Comparison of ENCODE assay signal across 8 cellular contexts in genomic region chr1:23801338-23801748, GRCh38. TPM values are rescaled to one million over a fixed set of nuclear protein-coding genes. Genes with fewer than 3 reads are reported as not detected.
A peak's percentile ranks its signal among the peaks of the same experiment; 100 is the strongest.
DNase-seq lines count a peak whose midpoint lies in the region; ATAC-seq and TF ChIP-seq lines count a peak whose summit lies in the region.

No MANE protein-coding gene starts in this region.

- TF ChIP-seq CTCF in heart left ventricle (IDR thresholded peaks at IDR 0.05) (no peak), right lobe of liver (IDR thresholded peaks at IDR 0.05) (no peak), GM10266 (IDR thresholded peaks at IDR 0.05; ENCODE audit: control insufficient read depth, insufficient read depth, low read depth, missing control alignments) (no peak)

- H3K27me3 ChIP-seq in heart left ventricle (no peaks in the 10 kb centered on the region), right lobe of liver (no peaks in the 10 kb centered on the region)

- H3K9me3 ChIP-seq in heart left ventricle = no peaks in the 10 kb centered on the region
- H3K9me3 ChIP-seq in right lobe of liver = no peaks in the 10 kb centered on the region

- no peak for ATAC-seq in heart left ventricle
- no peak for ATAC-seq in Right ventricle myocardium inferior
- peak; percentile 14 to 49 (median 46) for ATAC-seq in right lobe of liver
- ATAC-seq in GM18520 (IDR thresholded peaks at IDR 0.05; ENCODE audit: unreplicated experiment) = no peak
- ATAC-seq in HG02571 (IDR thresholded peaks at IDR 0.05; ENCODE audit: unreplicated experiment) = no peak

- DNase-seq in heart left ventricle (no peak), Right ventricle myocardium inferior (ENCODE audit: missing footprints) (no peak), right lobe of liver (peak; percentile 52 to 82 (median 79)), GM10266 (ENCODE audit: extremely low spot score) (no peak)

- peak overlapping the region; percentile 84 to 97 (median 93) for H3K27ac ChIP-seq in heart left ventricle
- peak overlapping the region; percentile 96 for H3K27ac ChIP-seq in angular gyrus (ENCODE audit: low read depth, low read length)
- H3K27ac ChIP-seq in right lobe of liver = peak overlapping the region; percentile 89 to 96 (median 94)
- H3K27ac ChIP-seq in urinary bladder (ENCODE audit: low read depth) = no peak overlapping the region

- H3K36me3 ChIP-seq in heart left ventricle = peaks cover 0 to 25% (median 13%) of the 10 kb centered on the region in 9 donors
- H3K36me3 ChIP-seq in right lobe of liver = peaks cover 0 to 24% (median 2%) of the 10 kb centered on the region in 4 donors
- no peaks in the 10 kb centered on the region for H3K36me3 ChIP-seq in urinary bladder (ENCODE audit: insufficient read depth)

- no peak for TF ChIP-seq POLR2A in heart left ventricle (IDR thresholded peaks at IDR 0.05)
- no peak for TF ChIP-seq POLR2A in right lobe of liver (IDR thresholded peaks at IDR 0.05)

- H3K4me3 ChIP-seq in heart left ventricle (peak overlapping the region; percentile 64 to 97 (median 80)), right lobe of liver (peak overlapping the region; percentile 71 to 80 (median 76)), urinary bladder (ENCODE audit: low read depth, low read length) (peak overlapping the region; percentile 58)

- H3K4me1 ChIP-seq in heart left ventricle (peaks cover 3 to 23% (median 20%) of the 10 kb centered on the region in 12 donors), right lobe of liver (peaks cover 0 to 51% (median 14%) of the 10 kb centered on the region in 4 donors), urinary bladder (ENCODE audit: insufficient read depth) (no peaks in the 10 kb centered on the region)

- 26 to 29% (median 27%) methylated on average over 17 to 19 of the region's 19 CpGs for WGBS in heart left ventricle, 4 donors
- 27% methylated on average over 8 of the region's 19 CpGs for WGBS in right lobe of liver (ENCODE audit: insufficient coverage, low coverage, low lambda C conversion rate, missing lambda C conversion rate)
- WGBS in urinary bladder = 20% methylated on average over 19 of the region's 19 CpGs

- intact Hi-C loops in heart left ventricle (cut with DNase I) = loop anchor here in 3 of 10 donors (10.0 kb wide), 2 partner anchors 63 to 223 kb away; partner anchors contain the start of gene FUCA1 (in 2 of the 3)
- intact Hi-C loops in Right ventricle myocardium inferior (cut with DNase I) = loop anchor here (2.0 to 5.0 kb wide), 2 partner anchors 23 to 66 kb away; partner anchors contain the start of genes FUCA1 and HMGCL
- intact Hi-C loops in right lobe of liver (cut with DNase I) = loop anchor here in 1 of 2 donors (10.0 kb wide), 1 partner anchor 63 kb away; the partner anchor contains the start of gene FUCA1

RNA-seq across cellular contexts. Expression of gene GALE, which starts 0.8 kb away (rescaled TPM):
- total RNA-seq in heart left ventricle (10 to 100 TPM in 2 of 9 donors, 1 to 10 TPM in 7; 6.2 to 13.8 (median 8.9) TPM), Right ventricle myocardium inferior (7.8 TPM), right lobe of liver (10 to 100 TPM; 25.9 to 46.9 (median 42.0) TPM), urinary bladder (11.2 TPM)
- polyA plus RNA-seq in heart left ventricle (10 to 100 TPM; 14.8 to 20.8 TPM), urinary bladder (20.2 TPM)

RNA-seq across cellular contexts. Expression of gene LYPLA2, which starts 10.4 kb away (rescaled TPM):
- total RNA-seq in heart left ventricle (10 to 100 TPM; 23.5 to 53.6 (median 29.5) TPM), Right ventricle myocardium inferior (32.1 TPM), right lobe of liver (10 to 100 TPM; 28.1 to 69.8 (median 32.6) TPM), urinary bladder (15.8 TPM)
- polyA plus RNA-seq in heart left ventricle (10 to 100 TPM; 22.2 to 63.3 TPM), urinary bladder (40.6 TPM)

RNA-seq across cellular contexts. Expression of gene PITHD1, which starts 23.1 kb away (rescaled TPM):
- 10 to 100 TPM; 34.8 to 59.2 (median 46.2) TPM for total RNA-seq in heart left ventricle
- polyA plus RNA-seq in heart left ventricle = 10 to 100 TPM; 31.8 to 86.4 TPM
- 42.7 TPM for total RNA-seq in Right ventricle myocardium inferior
- 10 to 100 TPM; 22.9 to 34.7 (median 30.6) TPM for total RNA-seq in right lobe of liver
- 43.6 TPM for total RNA-seq in urinary bladder
- 49.2 TPM for polyA plus RNA-seq in urinary bladder

RNA-seq across cellular contexts. Expression of gene HMGCL, which starts 23.9 kb away (rescaled TPM):
- total RNA-seq in heart left ventricle (10 to 100 TPM; 22.0 to 44.3 (median 41.1) TPM), Right ventricle myocardium inferior (32.8 TPM), right lobe of liver (100 to 1,000 TPM; 143 to 178 (median 160) TPM), urinary bladder (29.3 TPM)
- polyA plus RNA-seq in heart left ventricle (10 to 100 TPM; 24.3 to 27.8 TPM), urinary bladder (42.3 TPM)

RNA-seq across cellular contexts. Expression of gene ELOA, which starts 58.1 kb away (rescaled TPM):
- 10 to 100 TPM; 28.9 to 45.8 (median 34.3) TPM for total RNA-seq in heart left ventricle
- 10 to 100 TPM; 11.3 to 30.0 TPM for polyA plus RNA-seq in heart left ventricle
- total RNA-seq in Right ventricle myocardium inferior = 37.7 TPM
- 10 to 100 TPM; 21.1 to 42.2 (median 36.1) TPM for total RNA-seq in right lobe of liver
- 17.3 TPM for total RNA-seq in urinary bladder
- 21.5 TPM for polyA plus RNA-seq in urinary bladder

Comparison
In these comparisons a context has a peak if more than half of its experiments do, and no peak if none do; other contexts are left out.
1. ATAC-seq: peak in right lobe of liver (4 of 4); none in heart left ventricle (0 of 4), Right ventricle myocardium inferior (single experiment), GM18520 (single experiment) and HG02571 (single experiment).
2. DNase-seq: peak in right lobe of liver (3 of 3); none in heart left ventricle (0 of 5), Right ventricle myocardium inferior (single experiment) and GM10266 (single experiment).
3. Peak in every context shown above with its lines, with median percentiles within 50 percentile points of each other: H3K4me3 ChIP-seq.